ENCODE assay signal across 8 cellular contexts in the genomic region with DNA sequence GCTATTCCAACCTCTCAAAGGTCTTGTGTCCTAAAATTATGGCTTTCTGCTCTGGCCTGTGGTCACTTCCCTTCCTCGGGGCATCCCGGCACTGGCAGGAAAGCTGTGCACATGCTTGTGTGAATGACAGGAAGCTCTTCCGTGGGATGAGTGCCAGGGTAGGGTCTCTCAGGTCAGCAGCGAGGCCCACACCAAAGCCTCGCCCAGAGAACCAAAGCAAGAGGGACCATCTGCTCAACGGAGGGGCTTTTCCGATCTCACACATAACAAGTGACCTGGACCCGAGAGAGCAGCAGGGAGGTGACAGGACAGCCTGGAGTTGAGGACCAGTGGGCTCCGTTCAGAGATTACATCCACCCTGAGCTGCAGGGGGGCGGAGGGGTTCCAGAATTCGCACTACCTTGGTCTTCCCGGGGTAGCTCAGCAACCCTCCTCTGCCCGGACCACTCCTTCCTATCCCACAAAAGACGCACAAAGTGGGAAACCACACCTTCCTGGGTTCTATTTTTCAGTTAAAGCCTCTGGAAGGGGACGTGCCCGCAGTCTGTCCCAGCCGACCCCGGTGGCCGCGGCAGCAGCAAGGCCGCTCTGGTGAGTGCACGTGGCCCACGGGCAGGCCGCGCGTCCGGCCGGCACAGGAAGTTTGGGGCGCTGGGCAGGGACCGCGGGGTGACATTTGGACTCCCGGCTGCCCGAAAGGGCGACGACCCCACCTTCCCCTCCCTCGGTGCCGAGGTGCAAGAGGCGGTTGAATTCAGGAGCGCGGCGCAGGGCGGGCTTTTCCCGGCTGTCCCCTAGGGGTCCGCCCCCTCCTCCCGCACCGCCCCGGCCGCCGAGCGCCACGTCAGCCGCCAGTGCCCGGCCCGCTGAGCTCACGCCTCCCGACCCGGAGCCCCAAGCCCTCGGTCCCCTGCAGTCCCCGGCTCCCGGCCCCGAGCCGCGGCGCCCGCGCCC. TPM values are rescaled to one million over a fixed set of nuclear protein-coding genes. Genes with fewer than 3 reads are reported as not detected.
DNase-seq lines count a peak whose midpoint lies in the region; ATAC-seq and TF ChIP-seq lines count a peak whose summit lies in the region.

No MANE protein-coding gene starts in this region.

- no peaks in the 10 kb centered on the region for H3F3A ChIP-seq in DOHH2 (ENCODE audit: control insufficient read depth, insufficient read depth)

- no peak overlapping the region for H3K27ac ChIP-seq in DOHH2 (ENCODE audit: low read depth, low read length)

- H4K20me1 ChIP-seq in DOHH2 (ENCODE audit: control insufficient read depth, insufficient read depth, low read depth, low read length): no peaks in the 10 kb centered on the region

- no peak for DNase-seq in Jurkat, Clone E6-1 (ENCODE audit: low read depth, low spot score)
- peak; percentile 51 for DNase-seq in activated CD4-positive, CD25-positive, alpha-beta regulatory T cell treated with anti-CD3 and anti-CD28 coated beads, Interleukin-2, amount 50 U/mL, for 72 hours
- peak; percentile 79 for DNase-seq in ecto neural progenitor cell (ENCODE audit: low spot score)
- peak; percentile 59 to 93 for DNase-seq in lung microvascular endothelial cell (ENCODE audit: low read depth in 2 of 2)
- DNase-seq in stimulated activated CD8-positive, alpha-beta memory T cell treated with anti-CD3 and anti-CD28 coated beads, Interleukin-7, amount 100 ng/mL, for 24 hours (ENCODE audit: low read depth): peak; percentile 18
- DNase-seq in T1000 (lab: John Stamatoyannopoulos, UW): no peak

- H3K27me3 ChIP-seq in DOHH2 (ENCODE audit: control insufficient read depth, low read length): peaks cover 22% of the 10 kb centered on the region

- H3K9me2 ChIP-seq in DOHH2 (replicated peaks; ENCODE audit: control insufficient read depth, low read length): no peaks in the 10 kb centered on the region

- peaks cover 22% of the 10 kb centered on the region for H3K36me3 ChIP-seq in DOHH2 (ENCODE audit: control insufficient read depth, low read length)

- H3K79me2 ChIP-seq in DOHH2 (ENCODE audit: control insufficient read depth, low read length): peaks cover 58% of the 10 kb centered on the region

- no peak for TF ChIP-seq CTCF in DOHH2 (IDR thresholded peaks at IDR 0.05; ENCODE audit: low read depth, low read length, poor library complexity, severe bottlenecking)

- H3K4me3 ChIP-seq in DOHH2 (ENCODE audit: low read length): peak overlapping the region; percentile 83
- peak overlapping the region; percentile 74 for H3K4me3 ChIP-seq in Jurkat, Clone E6-1 (ENCODE audit: low read length)

- peak; percentile 37 for ATAC-seq in GM21619 (IDR thresholded peaks at IDR 0.05; ENCODE audit: unreplicated experiment)

- H3K4me2 ChIP-seq in DOHH2 (ENCODE audit: low read length): peak overlapping the region; percentile 93

- peaks cover 46% of the 10 kb centered on the region for H3K4me1 ChIP-seq in DOHH2 (ENCODE audit: control insufficient read depth, low read length)

- H3K9me3 ChIP-seq in DOHH2 (ENCODE audit: control insufficient read depth, insufficient read depth, low read length): no peaks in the 10 kb centered on the region

RNA-seq across cellular contexts. Expression of gene TXNDC5, which starts 1.0 kb away (rescaled TPM):
- polyA plus RNA-seq in Jurkat, Clone E6-1 (2012; ENCODE audit: insufficient read depth, insufficient read length): 97.6 TPM
- total RNA-seq in lung microvascular endothelial cell: 1,403 and 2,121 TPM in 2 replicates

Comparison
In these comparisons a context has a peak if more than half of its experiments do, and no peak if none do; other contexts are left out.
1. DNase-seq: peak in activated CD4-positive, CD25-positive, alpha-beta regulatory T cell treated with anti-CD3 and anti-CD28 coated beads, Interleukin-2, amount 50 U/mL, for 72 hours (single experiment), ecto neural progenitor cell (single experiment), lung microvascular endothelial cell (2 of 2) and stimulated activated CD8-positive, alpha-beta memory T cell treated with anti-CD3 and anti-CD28 coated beads, Interleukin-7, amount 100 ng/mL, for 24 hours (single experiment); none in Jurkat, Clone E6-1 (single experiment) and T1000 (single experiment).